ENCODE assay signal across 8 cellular contexts in genomic region chr9:107484117-107484723, GRCh38. TPM values are rescaled to one million over a fixed set of nuclear protein-coding genes. Genes with fewer than 3 reads are reported as not detected.
DNase-seq lines count a peak whose midpoint lies in the region; ATAC-seq and TF ChIP-seq lines count a peak whose summit lies in the region.
"Had no signal": no experiment of that assay in that cellular context is flagged by ENCODE, and none has a peak within 500 bp of the region (broad histone marks: within the 10 kb centered on the region; RNA-seq: fewer than 3 reads in every experiment).

No MANE protein-coding gene starts in this region.

- H3K27ac ChIP-seq in mesenchymal stem cell (ENCODE audit: low read length, poor library complexity, severe bottlenecking): no peak overlapping the region

- H3K27me3 ChIP-seq in mesenchymal stem cell (ENCODE audit: control insufficient read depth in 1 of 2, insufficient read depth in 1 of 2, low read length in 2 of 2): peaks cover 0 to 21% of the 10 kb centered on the region in 2 experiments

- no peak overlapping the region for H3K4me3 Mint-ChIP-seq in T-helper 17 cell
- H3K4me3 Mint-ChIP-seq: activated T-cell treated with anti-CD3 and anti-CD28 coated beads, Interleukin-2, amount 50 U/mL, for 72 hours had no signal

- no peak overlapping the region for H4K8ac ChIP-seq in mesenchymal stem cell (ENCODE audit: low read length)

- H3K9me3 ChIP-seq in mesenchymal stem cell (ENCODE audit: control insufficient read depth, low read length) (no peaks in the 10 kb centered on the region), T-helper 17 cell (ENCODE audit: control insufficient read depth, low read length, poor library complexity, severe bottlenecking) (no peaks in the 10 kb centered on the region)

- peaks cover 6 to 43% of the 10 kb centered on the region in 2 experiments for H3K36me3 ChIP-seq in mesenchymal stem cell (ENCODE audit: control insufficient read depth in 1 of 2, insufficient read depth in 2 of 2, low read depth in 1 of 2, low read length in 2 of 2)

- H3K23ac ChIP-seq in mesenchymal stem cell (ENCODE audit: low read length in 2 of 2): no peak overlapping the region

- no peak overlapping the region for H3K18ac ChIP-seq in mesenchymal stem cell (ENCODE audit: low read depth in 1 of 2, low read length in 2 of 2)

- no peak overlapping the region for H4K91ac ChIP-seq in mesenchymal stem cell (ENCODE audit: low read length)

- H3K27me3 Mint-ChIP-seq in T-helper 17 cell: peaks cover 31% of the 10 kb centered on the region

- H3K4ac ChIP-seq in mesenchymal stem cell (ENCODE audit: low read depth in 1 of 2, low read length in 2 of 2): no peak overlapping the region

- no peak overlapping the region for H3K4me2 ChIP-seq in mesenchymal stem cell (ENCODE audit: low read length, poor library complexity, severe bottlenecking)

- H2AFZ ChIP-seq in mesenchymal stem cell (ENCODE audit: low read depth, low read length): no peak overlapping the region

- H3K14ac ChIP-seq in mesenchymal stem cell (ENCODE audit: low read length in 2 of 2): no peak overlapping the region

- DNase-seq in NOMO-1 (lab: John Stamatoyannopoulos, UW; ENCODE audit: unreplicated experiment in 2 of 2) (peak; percentile 68 to 81), dedifferentiated amniotic fluid mesenchymal stem cell (ENCODE audit: extremely low spot score) (peak; percentile 77), mesenchymal stem cell (peak; percentile 90), T-helper 17 cell (no peak)
- DNase-seq: activated T-cell treated with anti-CD3 and anti-CD28 coated beads, Interleukin-2, amount 50 U/mL, for 72 hours had no signal

- peaks cover 2% of the 10 kb centered on the region for H3K79me1 ChIP-seq in mesenchymal stem cell (replicated peaks; ENCODE audit: low read length, poor library complexity, severe bottlenecking)

- no peak overlapping the region for H3K27ac Mint-ChIP-seq in T-helper 17 cell
- H3K27ac Mint-ChIP-seq: activated T-cell treated with anti-CD3 and anti-CD28 coated beads, Interleukin-2, amount 50 U/mL, for 72 hours had no signal

- H3K4me1 Mint-ChIP-seq in T-helper 17 cell: no peaks in the 10 kb centered on the region

- no peak overlapping the region for H2BK15ac ChIP-seq in mesenchymal stem cell (ENCODE audit: low read depth, poor library complexity, severe bottlenecking)

- peak; percentile 24; the same call in 1 of the 2 replicates for TF ChIP-seq CTCF in GM12875 (IDR thresholded peaks at IDR 0.05; ENCODE audit: borderline replicate concordance, insufficient read depth, low read depth, low read length)

- H3K4me1 ChIP-seq in mesenchymal stem cell (ENCODE audit: control insufficient read depth, insufficient read depth, low read depth, low read length): peaks cover 21% of the 10 kb centered on the region

- H2AK5ac ChIP-seq in mesenchymal stem cell (ENCODE audit: low read length, severe bottlenecking): no peak overlapping the region

- no peak overlapping the region for H2BK120ac ChIP-seq in mesenchymal stem cell (ENCODE audit: low read depth, low read length)

- 90% methylated on average over 2 of the region's 4 CpGs for WGBS in mesenchymal stem cell

- H3K9ac ChIP-seq in mesenchymal stem cell (ENCODE audit: low read length): peak overlapping the region; percentile 96

- peak; percentile 75 for ATAC-seq in HG03565 (IDR thresholded peaks at IDR 0.05; ENCODE audit: unreplicated experiment)
- no peak for ATAC-seq in T-helper 17 cell
- ATAC-seq in HG03045 (IDR thresholded peaks at IDR 0.05; ENCODE audit: unreplicated experiment): no peak

- no peaks in the 10 kb centered on the region for H3K36me3 Mint-ChIP-seq in T-helper 17 cell (ENCODE audit: low read depth)

- no peak overlapping the region for H2BK12ac ChIP-seq in mesenchymal stem cell (ENCODE audit: low read length in 2 of 2)

- H3K4me3 ChIP-seq in GM12875 (ENCODE audit: low read depth, low read length) (no peak overlapping the region), mesenchymal stem cell (ENCODE audit: insufficient read depth in 1 of 2, low read depth in 1 of 2, low read length in 2 of 2) (peak overlapping the region in 1 of 2 experiments; percentile 96)

- no peak overlapping the region for H2BK5ac ChIP-seq in mesenchymal stem cell (ENCODE audit: low read depth, low read length, poor library complexity, severe bottlenecking)

RNA-seq across cellular contexts. Expression of gene KLF4, which starts 5.3 kb away (rescaled TPM):
- polyA plus RNA-seq in mesenchymal stem cell (2013, experiment 1 of 2): 21.2 TPM
- polyA plus RNA-seq in mesenchymal stem cell (2013, experiment 2 of 2): 21.0 TPM
- 10 to 100 TPM; 22.1 to 55.3 TPM for total RNA-seq in T-helper 17 cell

Comparison
In these comparisons a context has a peak if more than half of its experiments do, and no peak if none do; other contexts are left out.
1. DNase-seq: peak in NOMO-1 (2 of 2), dedifferentiated amniotic fluid mesenchymal stem cell (single experiment) and mesenchymal stem cell (single experiment); none in T-helper 17 cell (0 of 3).